Comparison of ENCODE assay signal across 11 cellular contexts in genomic region chr13:28533049-28533436, GRCh38. TPM values are rescaled to one million over a fixed set of nuclear protein-coding genes. Genes with fewer than 3 reads are reported as not detected.
DNase-seq lines count a peak whose midpoint lies in the region; ATAC-seq lines count a peak whose summit lies in the region.
"Had no signal": no experiment of that assay in that cellular context is flagged by ENCODE, and none has a peak within 500 bp of the region (broad histone marks: within the 10 kb centered on the region; RNA-seq: fewer than 3 reads in every experiment).

No MANE protein-coding gene starts in this region.

- intact Hi-C loops in activated CD4-positive, alpha-beta T cell treated with anti-CD3 and anti-CD28 coated beads for 36 hours (cut with DNase I, micrococcal nuclease) = loop anchor here in 1 of 2 experiments (2.0 kb wide), 1 partner anchor 38 kb away; the partner anchor contains the start of gene FLT1

- CTCF ChIA-PET in activated CD4-positive, alpha-beta T cell treated with anti-CD3 and anti-CD28 coated beads for 36 hours (lab: Charles Lee) = no interaction called here

- ATAC-seq in activated CD4-positive, alpha-beta T cell treated with anti-CD3 and anti-CD28 coated beads for 36 hours = no peak
- no peak for ATAC-seq in activated T-helper 17 cell treated with anti-CD3 and anti-CD28 coated beads, Interleukin-2, amount 50 U/mL, for 72 hours (replicated peaks)
- ATAC-seq in stimulated activated naive CD8-positive, alpha-beta T cell treated with anti-CD3 and anti-CD28 coated beads, Interleukin-15, amount 100 ng/mL, for 72 hours = peak; percentile 4
- no peak for ATAC-seq in HG03108 (IDR thresholded peaks at IDR 0.05; ENCODE audit: unreplicated experiment)
- ATAC-seq in GM21515 (IDR thresholded peaks at IDR 0.05; ENCODE audit: unreplicated experiment) = no peak

- POLR2A ChIA-PET in activated CD4-positive, alpha-beta T cell treated with anti-CD3 and anti-CD28 coated beads for 36 hours (lab: Charles Lee) = no interaction called here

- DNase-seq in activated CD4-positive, alpha-beta T cell treated with anti-CD3 and anti-CD28 coated beads for 36 hours = no peak
- no peak for DNase-seq in activated CD4-positive, alpha-beta T cell treated with anti-CD3 and anti-CD28 coated beads, Interleukin-2, amount 50 U/mL, for 48 hours
- no peak for DNase-seq in stimulated activated naive CD8-positive, alpha-beta T cell treated with anti-CD3 and anti-CD28 coated beads, Interleukin-15, amount 100 ng/mL, for 72 hours
- DNase-seq in NCI-H1092 treated with DMSO at 0.1 percent for 48 hours (lab: John Stamatoyannopoulos, UW) = no peak
- DNase-seq: CD4-positive, CD25-positive, alpha-beta regulatory T cell; effector memory CD4-positive, alpha-beta T cell; NCI-H226 had no signal

- H3K4me1 Mint-ChIP-seq in activated CD4-positive, alpha-beta T cell treated with anti-CD3 and anti-CD28 coated beads for 36 hours = no peaks in the 10 kb centered on the region
- H3K4me1 Mint-ChIP-seq in activated T-helper 17 cell treated with anti-CD3 and anti-CD28 coated beads, Interleukin-2, amount 50 U/mL, for 72 hours = no peaks in the 10 kb centered on the region
- H3K4me1 Mint-ChIP-seq in stimulated activated naive CD8-positive, alpha-beta T cell treated with anti-CD3 and anti-CD28 coated beads, Interleukin-15, amount 100 ng/mL, for 72 hours = no peaks in the 10 kb centered on the region

- H3K4me3 ChIP-seq in iPS-18c (ENCODE audit: insufficient read depth, low read depth, low read length) = peak overlapping the region; percentile 71

- no peak overlapping the region for H3K27ac Mint-ChIP-seq in activated CD4-positive, alpha-beta T cell treated with anti-CD3 and anti-CD28 coated beads for 36 hours
- H3K27ac Mint-ChIP-seq in activated T-helper 17 cell treated with anti-CD3 and anti-CD28 coated beads, Interleukin-2, amount 50 U/mL, for 72 hours = no peak overlapping the region
- H3K27ac Mint-ChIP-seq in stimulated activated naive CD8-positive, alpha-beta T cell treated with anti-CD3 and anti-CD28 coated beads, Interleukin-15, amount 100 ng/mL, for 72 hours = no peak overlapping the region
- H3K27ac Mint-ChIP-seq: CD4-positive, CD25-positive, alpha-beta regulatory T cell had no signal

- no peaks in the 10 kb centered on the region for H3K36me3 Mint-ChIP-seq in activated CD4-positive, alpha-beta T cell treated with anti-CD3 and anti-CD28 coated beads for 36 hours (ENCODE audit: low read depth)
- no peaks in the 10 kb centered on the region for H3K36me3 Mint-ChIP-seq in activated T-helper 17 cell treated with anti-CD3 and anti-CD28 coated beads, Interleukin-2, amount 50 U/mL, for 72 hours (ENCODE audit: low read depth)
- H3K36me3 Mint-ChIP-seq: CD4-positive, CD25-positive, alpha-beta regulatory T cell had no signal

- H3K4me3 Mint-ChIP-seq in activated CD4-positive, alpha-beta T cell treated with anti-CD3 and anti-CD28 coated beads for 36 hours = peak overlapping the region; percentile 57
- H3K4me3 Mint-ChIP-seq in activated T-helper 17 cell treated with anti-CD3 and anti-CD28 coated beads, Interleukin-2, amount 50 U/mL, for 72 hours = peak overlapping the region; percentile 11
- peak overlapping the region; percentile 49 to 60 for H3K4me3 Mint-ChIP-seq in stimulated activated naive CD8-positive, alpha-beta T cell treated with anti-CD3 and anti-CD28 coated beads, Interleukin-15, amount 100 ng/mL, for 72 hours

- peaks cover 3% of the 10 kb centered on the region for H3K9me3 Mint-ChIP-seq in activated CD4-positive, alpha-beta T cell treated with anti-CD3 and anti-CD28 coated beads for 36 hours (ENCODE audit: low read depth)
- H3K9me3 Mint-ChIP-seq in activated T-helper 17 cell treated with anti-CD3 and anti-CD28 coated beads, Interleukin-2, amount 50 U/mL, for 72 hours = no peaks in the 10 kb centered on the region
- peaks cover 0 to 5% of the 10 kb centered on the region in 2 donors for H3K9me3 Mint-ChIP-seq in stimulated activated naive CD8-positive, alpha-beta T cell treated with anti-CD3 and anti-CD28 coated beads, Interleukin-15, amount 100 ng/mL, for 72 hours

- no peaks in the 10 kb centered on the region for H3K9me3 ChIP-seq in iPS-18c (ENCODE audit: control insufficient read depth, insufficient read depth, low read length)

- peaks cover 41% of the 10 kb centered on the region for H3K27me3 Mint-ChIP-seq in activated CD4-positive, alpha-beta T cell treated with anti-CD3 and anti-CD28 coated beads for 36 hours
- peaks cover 39% of the 10 kb centered on the region for H3K27me3 Mint-ChIP-seq in activated T-helper 17 cell treated with anti-CD3 and anti-CD28 coated beads, Interleukin-2, amount 50 U/mL, for 72 hours
- H3K27me3 Mint-ChIP-seq in stimulated activated naive CD8-positive, alpha-beta T cell treated with anti-CD3 and anti-CD28 coated beads, Interleukin-15, amount 100 ng/mL, for 72 hours = peaks cover 51% of the 10 kb centered on the region

RNA-seq across cellular contexts. Expression of gene FLT1, which starts 38.1 kb away (rescaled TPM):
- 10 to 100 TPM; 21.7 to 27.4 TPM for total RNA-seq in activated CD4-positive, alpha-beta T cell treated with anti-CD3 and anti-CD28 coated beads for 36 hours
- 10 to 100 TPM in 1 of 2 donors, 1 to 10 TPM in 1; 3.0 to 12.7 TPM for total RNA-seq in activated T-helper 17 cell treated with anti-CD3 and anti-CD28 coated beads, Interleukin-2, amount 50 U/mL, for 72 hours
